In genomic region chr15:41043276-41043675, GRCh38 we compare ENCODE assay signal across 17 cellular contexts.
DNase-seq lines count a peak whose midpoint lies in the region; ATAC-seq and TF ChIP-seq lines count a peak whose summit lies in the region.
"Had no signal": no experiment of that assay in that cellular context is flagged by ENCODE, and none has a peak within 500 bp of the region (broad histone marks: within the 10 kb centered on the region; RNA-seq: fewer than 3 reads in every experiment).

No MANE protein-coding gene starts in this region.

- peaks cover 37% of the 10 kb centered on the region for H3K36me3 Mint-ChIP-seq in osteocyte (ENCODE audit: unreplicated experiment)

- no peak overlapping the region for H3K27ac ChIP-seq in thyroid gland
- H3K27ac ChIP-seq: C4-2B, neutrophil had no signal

- no peaks in the 10 kb centered on the region for H3K9me3 ChIP-seq in thyroid gland
- H3K9me3 ChIP-seq: neutrophil had no signal

- H3K27me3 ChIP-seq in thyroid gland: no peaks in the 10 kb centered on the region
- H3K27me3 ChIP-seq: neutrophil had no signal

- peaks cover 0 to 7% of the 10 kb centered on the region in 2 donors for H3K4me1 ChIP-seq in thyroid gland

- H3K4me3 Mint-ChIP-seq in osteocyte (ENCODE audit: unreplicated experiment): no peak overlapping the region
- H3K4me3 Mint-ChIP-seq: activated CD4-positive, alpha-beta T cell treated with anti-CD3 and anti-CD28 coated beads for 36 hours had no signal

- intact Hi-C loops in thyroid gland (cut with DNase I): no loop called here

- no peaks in the 10 kb centered on the region for H3K9me3 Mint-ChIP-seq in osteocyte (ENCODE audit: unreplicated experiment)

- DNase-seq in AG10803 (ENCODE audit: low read depth) (peak; percentile 90), NCI-H526 treated with DMSO at 0.1 percent for 48 hours (lab: John Stamatoyannopoulos, UW) (peak; percentile 8), fibroblast of peridontal ligament (ENCODE audit: extremely low read depth) (peak; percentile 96), osteocyte (ENCODE audit: extremely low spot score, unreplicated experiment) (no peak), activated gamma-delta T cell (lab: John Stamatoyannopoulos, UW) (no peak), thyroid gland (no peak), NCI-H524 treated with DMSO at 0.1 percent for 48 hours (lab: John Stamatoyannopoulos, UW) (no peak)
- DNase-seq: activated CD4-positive, alpha-beta T cell treated with anti-CD3 and anti-CD28 coated beads for 36 hours; hippocampal formation; KG1; NCI-H1694 treated with DMSO at 0.1 percent for 48 hours; NCI-H524; stimulated activated CD8-positive, alpha-beta memory T cell treated with anti-CD3 and anti-CD28 coated beads, Interleukin-4, amount 100 ng/mL, for 48 hours had no signal

- no peak overlapping the region for H3K4me3 ChIP-seq in AG10803 (ENCODE audit: low read length)
- no peak overlapping the region for H3K4me3 ChIP-seq in thyroid gland (replicated peaks in 1 of 3)
- H3K4me3 ChIP-seq: lung had no signal

- no peak for ATAC-seq in HG03469 (IDR thresholded peaks at IDR 0.05; ENCODE audit: unreplicated experiment)
- ATAC-seq: activated CD4-positive, alpha-beta T cell treated with anti-CD3 and anti-CD28 coated beads for 36 hours had no signal

- peaks cover 31 to 47% of the 10 kb centered on the region in 2 donors for H3K36me3 ChIP-seq in thyroid gland

- TF ChIP-seq POLR2A in thyroid gland (IDR thresholded peaks at IDR 0.05): no peak

- no peak for TF ChIP-seq CTCF in AG10803 (conservative IDR thresholded peaks at IDR 0.05; ENCODE audit: low read length)
- TF ChIP-seq CTCF in osteocyte (IDR thresholded peaks at IDR 0.05): no peak
- TF ChIP-seq CTCF in thyroid gland (IDR thresholded peaks at IDR 0.05): no peak

- H3K27me3 Mint-ChIP-seq in osteocyte (ENCODE audit: unreplicated experiment): no peaks in the 10 kb centered on the region
- H3K27me3 Mint-ChIP-seq: activated CD4-positive, alpha-beta T cell treated with anti-CD3 and anti-CD28 coated beads for 36 hours had no signal

- peak overlapping the region; percentile 82 for H3K27ac Mint-ChIP-seq in osteocyte (ENCODE audit: unreplicated experiment)
- H3K27ac Mint-ChIP-seq: activated CD4-positive, alpha-beta T cell treated with anti-CD3 and anti-CD28 coated beads for 36 hours had no signal

- peaks cover 28% of the 10 kb centered on the region for H3K4me1 Mint-ChIP-seq in osteocyte (ENCODE audit: unreplicated experiment)
- H3K4me1 Mint-ChIP-seq: activated CD4-positive, alpha-beta T cell treated with anti-CD3 and anti-CD28 coated beads for 36 hours had no signal

Comparison
In these comparisons a context has a peak if more than half of its experiments do, and no peak if none do; other contexts are left out.
1. DNase-seq: peak in AG10803 (single experiment), NCI-H526 treated with DMSO at 0.1 percent for 48 hours (single experiment) and fibroblast of peridontal ligament (single experiment); none in osteocyte (single experiment), activated gamma-delta T cell (single experiment), thyroid gland (0 of 2) and NCI-H524 treated with DMSO at 0.1 percent for 48 hours (single experiment).